32 cellular contexts compared by ENCODE assay signal in genomic region chr9:35612843-35613242, GRCh38. TPM values are rescaled to one million over a fixed set of nuclear protein-coding genes. Genes with fewer than 3 reads are reported as not detected.
"Had no signal": no experiment of that assay in that cellular context is flagged by ENCODE, and none has a peak within 500 bp of the region (broad histone marks: within the 10 kb centered on the region; RNA-seq: fewer than 3 reads in every experiment).

No MANE protein-coding gene starts in this region.

- H3K9me3 ChIP-seq: esophagus squamous epithelium, mucosa of descending colon, ovary, stomach, thyroid gland, upper lobe of left lung had no signal

- H3K27me3 ChIP-seq: ovary, thyroid gland, upper lobe of left lung had no signal

- H3K36me3 ChIP-seq: ovary had no signal

- H3K4me3 ChIP-seq: esophagus squamous epithelium, mucosa of descending colon, ovary, skin epidermis, stomach, thyroid gland, upper lobe of left lung had no signal

- DNase-seq: activated CD4-positive, alpha-beta T cell treated with anti-CD3 and anti-CD28 coated beads for 4 hours; activated CD4-positive, alpha-beta T cell treated with anti-CD3 and anti-CD28 coated beads, Interleukin-2, amount 50 U/mL, for 4 hours; activated CD4-positive, CD25-positive, alpha-beta regulatory T cell; activated effector memory CD4-positive, alpha-beta T cell treated with Interleukin-2 at 50 U/mL for 16 hours; activated naive CD4-positive, alpha-beta T cell treated with Interleukin-2 at 50 U/mL for 16 hours; activated T-cell treated with anti-CD3 and anti-CD28 coated beads for 4 hours; activated T-cell treated with anti-CD3 and anti-CD28 coated beads, Interleukin-2, amount 50 U/mL, for 72 hours; anterior cingulate cortex; effector CD8-positive, alpha-beta T cell; esophagus squamous epithelium; foreskin melanocyte; islet precursor cell; left ventricle myocardium superior; mucosa of descending colon; nephron progenitor cell; ovary; stimulated activated CD4-positive, alpha-beta T cell treated with anti-CD3 and anti-CD28 coated beads, Interleukin-12 subunit alpha, Interleukin-12 subunit beta, amount 100 ng/mL, for 4 hours; stimulated activated CD4-positive, alpha-beta T cell treated with anti-CD3 and anti-CD28 coated beads, Interleukin-4, amount 100 ng/mL, for 1 hour; stomach; T-helper 1 cell; thyroid gland; upper lobe of left lung had no signal

- ATAC-seq: activated T-cell treated with anti-CD3 and anti-CD28 coated beads, Interleukin-2, amount 50 U/mL, for 72 hours; left ventricle myocardium superior; mucosa of descending colon; sciatic nerve had no signal

- FAIRE-seq: colon, endometrium had no signal

- H3K27ac ChIP-seq: epithelial cell of prostate, esophagus squamous epithelium, ovary, skin epidermis, stomach, thyroid gland, upper lobe of left lung had no signal

RNA-seq across cellular contexts. Expression of gene CD72, which starts 5.4 kb away (rescaled TPM):
- total RNA-seq: lung microvascular endothelial cell had no signal

RNA-seq across cellular contexts. Expression of gene SIT1, which starts 37.9 kb away (rescaled TPM):
- total RNA-seq: dermis microvascular lymphatic vessel endothelial cell, lung microvascular endothelial cell, myocyte, progenitor cell of endocrine pancreas, renal cortical epithelial cell had no signal
